ENCODE assay signal across 8 cellular contexts in the genomic region with DNA sequence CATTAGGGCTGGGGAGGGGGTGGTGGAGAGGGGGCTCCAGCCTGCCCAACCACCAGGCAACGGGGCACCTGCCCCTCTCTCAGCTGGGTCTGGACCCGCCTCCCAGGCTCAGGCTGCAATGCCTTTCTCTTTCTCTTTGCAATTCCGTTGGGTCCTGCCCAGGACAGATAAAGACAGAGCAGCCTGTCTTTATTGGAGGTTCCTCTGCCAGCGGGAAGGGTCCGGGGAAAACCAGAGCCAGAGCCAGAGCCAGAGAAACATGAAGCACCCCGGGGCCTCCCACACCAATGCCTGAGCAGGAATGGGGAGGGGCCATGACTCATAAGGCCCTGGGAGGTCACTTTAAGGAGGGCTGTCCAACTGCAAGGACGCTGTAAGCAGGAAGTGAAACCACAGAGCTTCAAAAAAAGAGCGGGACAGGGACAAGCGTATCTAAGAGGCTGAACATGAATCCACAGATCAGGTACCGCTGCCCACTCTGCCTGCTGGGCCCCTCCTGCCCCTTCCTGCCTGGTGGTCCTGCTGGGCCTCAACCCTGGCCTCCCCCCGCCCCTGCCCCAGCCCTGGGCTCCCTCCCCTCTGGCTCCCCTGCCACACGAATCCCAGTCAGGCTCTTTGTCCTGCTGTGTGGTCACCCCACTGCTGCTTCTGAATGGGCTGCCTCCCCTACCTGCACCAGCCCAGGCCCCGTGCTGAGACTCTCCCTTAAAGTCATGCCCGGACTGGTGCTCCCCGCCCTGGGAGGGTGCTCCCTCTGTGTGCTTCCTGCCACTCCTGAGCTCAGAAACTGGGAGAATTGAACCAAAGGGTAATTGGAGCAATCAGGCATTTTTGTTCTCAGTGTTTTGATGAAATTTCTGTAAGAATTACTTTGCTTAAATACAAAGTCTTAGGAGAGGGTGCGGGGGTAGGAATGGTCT. TPM values are rescaled to one million over a fixed set of nuclear protein-coding genes. Genes with fewer than 3 reads are reported as not detected.
DNase-seq lines count a peak whose midpoint lies in the region; ATAC-seq and TF ChIP-seq lines count a peak whose summit lies in the region.

A gene (plus strand): TSS at position 340 of the 920 bp plus-strand sequence. CDS start 107 bp downstream, at position 447.

- TF ChIP-seq CTCF in epithelial cell of proximal tubule (conservative IDR thresholded peaks at IDR 0.05; ENCODE audit: low read depth, low read length) (no peak), WERI-Rb-1 (IDR thresholded peaks at IDR 0.05; ENCODE audit: low read depth, low read length) (no peak)

- peak; percentile 71 for ATAC-seq in HG02678 (IDR thresholded peaks at IDR 0.05; ENCODE audit: unreplicated experiment)

- H3K36me3 ChIP-seq in muscle layer of colon (ENCODE audit: insufficient read depth, low read length) (no peaks in the 10 kb centered on the region), WERI-Rb-1 (no peaks in the 10 kb centered on the region)

- peaks cover 12% of the 10 kb centered on the region for H3K4me1 ChIP-seq in muscle layer of colon (ENCODE audit: insufficient read depth, low read length)

- H3K4me3 ChIP-seq in GM08714 (ENCODE audit: low read length): peak within 1 kb of the TSS; percentile 18; the same call in 1 of the 2 replicates
- peak within 1 kb of the TSS; percentile 41 for H3K4me3 ChIP-seq in epithelial cell of proximal tubule (ENCODE audit: low read depth, low read length)
- H3K4me3 ChIP-seq in muscle layer of colon (ENCODE audit: low read depth in 1 of 2, low read length in 2 of 2): peak within 1 kb of the TSS; percentile 21 to 80
- no peak within 1 kb of the TSS for H3K4me3 ChIP-seq in WERI-Rb-1 (ENCODE audit: low read depth, low read length)

- H3K9ac ChIP-seq in muscle layer of colon (ENCODE audit: low read length): peak within 1 kb of the TSS; percentile 27

- no peaks in the 10 kb centered on the region for H3K9me3 ChIP-seq in muscle layer of colon (ENCODE audit: low read length)
- no peaks in the 10 kb centered on the region for H3K9me3 ChIP-seq in WERI-Rb-1 (ENCODE audit: severe bottlenecking)

- H3K27ac ChIP-seq in muscle layer of colon (ENCODE audit: low read depth, low read length) (peak within 1 kb of the TSS; percentile 75), WERI-Rb-1 (no peak within 1 kb of the TSS)

- no peaks in the 10 kb centered on the region for H3K27me3 ChIP-seq in muscle layer of colon (ENCODE audit: control insufficient read depth in 1 of 2, insufficient read depth in 2 of 2, low read length in 2 of 2)
- H3K27me3 ChIP-seq in WERI-Rb-1 (ENCODE audit: insufficient read depth, low read depth, severe bottlenecking): no peaks in the 10 kb centered on the region

- DNase-seq in NCI-H69 (lab: John Stamatoyannopoulos, UW) (peak; percentile 48), epithelial cell of proximal tubule (ENCODE audit: low read depth) (peak; percentile 81), WERI-Rb-1 (no peak)
- peak in 2 of 3 experiments; percentile 43 to 57 for DNase-seq in activated CD8-positive, alpha-beta memory T cell treated with anti-CD3 and anti-CD28 coated beads for 48 hours (ENCODE audit: low read depth in 2 of 3, low spot score in 2 of 3)
- DNase-seq in stimulated activated CD8-positive, alpha-beta memory T cell treated with anti-CD3 and anti-CD28 coated beads, Interleukin-4, amount 100 ng/mL, for 48 hours: peak; percentile 80

RNA-seq across cellular contexts. Expression of the gene that starts here (rescaled TPM):
- total RNA-seq in epithelial cell of proximal tubule: 67.3 and 68.1 TPM in 2 replicates
